Comparison of ENCODE assay signal across 26 cellular contexts in genomic region chr10:105247831-105248499, GRCh38.
"Had no signal": no experiment of that assay in that cellular context is flagged by ENCODE, and none has a peak within 500 bp of the region (broad histone marks: within the 10 kb centered on the region; RNA-seq: fewer than 3 reads in every experiment).

No MANE protein-coding gene starts in this region.

- DNase-seq: activated B cell treated with CpG ODN at 0.5 μM for 24 hours; activated CD4-positive, alpha-beta T cell treated with anti-CD3 and anti-CD28 coated beads for 48 hours; activated CD4-positive, alpha-beta T cell treated with anti-CD3 and anti-CD28 coated beads, Interleukin-2, amount 50 U/mL, for 1 hour; activated CD4-positive, alpha-beta T cell treated with anti-CD3 and anti-CD28 coated beads, Interleukin-2, amount 50 U/mL, for 48 hours; activated CD8-positive, alpha-beta memory T cell treated with anti-CD3 and anti-CD28 coated beads for 24 hours; activated CD8-positive, alpha-beta T cell treated with anti-CD3 and anti-CD28 coated beads for 36 hours; activated effector memory CD4-positive, alpha-beta T cell treated with Interleukin-2 at 50 U/mL for 16 hours; activated gamma-delta T cell treated with Interleukin-2 at 50 U/mL for 16 hours; activated naive CD4-positive, alpha-beta T cell treated with anti-CD3 and anti-CD28 coated beads, Interleukin-2, amount 50 U/mL, for 16 hours; activated naive CD4-positive, alpha-beta T cell treated with Interleukin-2 at 50 U/mL for 16 hours; activated T-cell treated with anti-CD3 and anti-CD28 coated beads, Interleukin-2, amount 50 U/mL, for 4 hours; amniotic stem cell; anterior cingulate cortex; brain microvascular endothelial cell; cortex of kidney; dermis blood vessel endothelial cell; effector CD4-positive, alpha-beta T cell; effector memory CD8-positive, alpha-beta T cell; esophagus squamous epithelium; T-helper 1 cell; T-helper 17 cell; T1000; WERI-Rb-1 had no signal

- H3K27ac Mint-ChIP-seq: activated B cell treated with CpG ODN at 0.5 μM for 24 hours; activated CD8-positive, alpha-beta T cell treated with anti-CD3 and anti-CD28 coated beads for 36 hours; activated naive CD8-positive, alpha-beta T cell; activated T-helper 17 cell treated with anti-CD3 and anti-CD28 coated beads, Interleukin-2, amount 50 U/mL, for 72 hours; effector memory CD8-positive, alpha-beta T cell; T-helper 17 cell; T-helper 2 cell treated with Interferon-gamma antibody and Interleukin-4, amounts not matched to agents 5 μg/mL and 100 μg/mL, for 36 hours had no signal

- H3K4me3 ChIP-seq: esophagus squamous epithelium had no signal

- H3K27ac ChIP-seq: brain microvascular endothelial cell, esophagus squamous epithelium, WERI-Rb-1 had no signal

- H3K4me1 ChIP-seq: esophagus squamous epithelium had no signal

- H3K27me3 ChIP-seq: brain microvascular endothelial cell, esophagus squamous epithelium had no signal

- H3K27me3 Mint-ChIP-seq: activated B cell treated with CpG ODN at 0.5 μM for 24 hours; activated CD8-positive, alpha-beta T cell treated with anti-CD3 and anti-CD28 coated beads for 36 hours; activated naive CD8-positive, alpha-beta T cell; activated T-helper 17 cell treated with anti-CD3 and anti-CD28 coated beads, Interleukin-2, amount 50 U/mL, for 72 hours; effector memory CD8-positive, alpha-beta T cell; T-helper 17 cell had no signal

- H3K4me3 Mint-ChIP-seq: activated B cell treated with CpG ODN at 0.5 μM for 24 hours; activated CD8-positive, alpha-beta T cell treated with anti-CD3 and anti-CD28 coated beads for 36 hours; activated naive CD8-positive, alpha-beta T cell; activated T-cell treated with anti-CD3 and anti-CD28 coated beads, Interleukin-2, amount 50 U/mL, for 4 hours; activated T-helper 17 cell treated with anti-CD3 and anti-CD28 coated beads, Interleukin-2, amount 50 U/mL, for 72 hours; effector memory CD8-positive, alpha-beta T cell; T-helper 17 cell; T-helper 2 cell treated with Interferon-gamma antibody and Interleukin-4, amounts not matched to agents 5 μg/mL and 100 μg/mL, for 36 hours had no signal

- H3K9me3 Mint-ChIP-seq: activated B cell treated with CpG ODN at 0.5 μM for 24 hours; activated CD8-positive, alpha-beta T cell treated with anti-CD3 and anti-CD28 coated beads for 36 hours had no signal

- H3K36me3 Mint-ChIP-seq: activated naive CD8-positive, alpha-beta T cell had no signal

- H3K36me3 ChIP-seq: brain microvascular endothelial cell, esophagus squamous epithelium, WERI-Rb-1 had no signal

- H3K4me1 Mint-ChIP-seq: activated B cell treated with CpG ODN at 0.5 μM for 24 hours; activated T-helper 17 cell treated with anti-CD3 and anti-CD28 coated beads, Interleukin-2, amount 50 U/mL, for 72 hours; T-helper 17 cell had no signal

- H3K9me3 ChIP-seq: esophagus squamous epithelium had no signal
